17 cellular contexts compared by ENCODE assay signal in the genomic region with DNA sequence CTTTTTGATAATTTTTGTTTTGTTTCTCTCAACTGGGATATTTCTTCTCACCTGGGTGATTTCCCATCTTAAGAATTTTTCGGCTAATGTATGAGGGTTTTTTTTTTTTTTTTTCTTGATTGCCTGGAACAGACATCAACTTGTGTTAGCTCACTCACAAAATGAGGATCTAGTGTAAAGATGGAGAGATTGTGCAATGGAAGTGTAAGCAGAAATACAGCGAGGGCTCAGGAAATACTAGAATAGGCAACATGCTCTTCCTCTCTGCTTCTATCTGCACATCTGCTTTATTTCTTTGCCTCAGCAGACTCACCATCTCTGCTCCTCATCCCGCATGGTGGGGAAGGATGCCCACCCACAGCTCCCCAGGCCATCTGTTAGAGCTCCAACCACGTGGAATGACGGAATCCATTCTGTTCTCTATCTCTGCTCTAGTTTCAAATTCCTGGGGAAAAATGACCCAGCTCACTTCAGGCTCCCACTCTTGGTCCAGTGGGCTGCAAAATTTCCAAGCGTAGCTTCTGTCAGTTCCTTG.
DNase-seq lines count a peak whose midpoint lies in the region; ATAC-seq, FAIRE-seq and TF ChIP-seq lines count a peak whose summit lies in the region.
"Had no signal": no experiment of that assay in that cellular context is flagged by ENCODE, and none has a peak within 500 bp of the region (broad histone marks: within the 10 kb centered on the region; RNA-seq: fewer than 3 reads in every experiment).

No MANE protein-coding gene starts in this region.

- ATAC-seq in GM21526 (IDR thresholded peaks at IDR 0.05; ENCODE audit: low FRiP score, unreplicated experiment), result no peak
- ATAC-seq: activated CD4-positive, CD25-positive, alpha-beta regulatory T cell treated with anti-CD3 and anti-CD28 coated beads, Interleukin-2, amount 50 U/mL, for 24 hours had no signal

- no peaks in the 10 kb centered on the region for H3K27me3 ChIP-seq in astrocyte (ENCODE audit: insufficient read depth, low read length)
- H3K27me3 ChIP-seq in mesenchymal stem cell (ENCODE audit: control insufficient read depth in 1 of 2, insufficient read depth in 1 of 2, low read length in 2 of 2), result no peaks in the 10 kb centered on the region
- no peaks in the 10 kb centered on the region for H3K27me3 ChIP-seq in spleen (replicated peaks in 1 of 7)
- no peaks in the 10 kb centered on the region for H3K27me3 ChIP-seq in Caco-2 (replicated peaks; ENCODE audit: control insufficient read depth, insufficient read depth, low read length)
- no peaks in the 10 kb centered on the region for H3K27me3 ChIP-seq in tibial artery

- BruUV-seq in Caco-2 (replicated peaks; lab: Mats Ljungman, UMichigan), result no TSS peak

- POLR2A ChIA-PET in Caco-2 (lab: Charles Lee), result no interaction called here

- H3K9me3 Mint-ChIP-seq in astrocyte (ENCODE audit: unreplicated experiment) (peaks cover 4% of the 10 kb centered on the region), Caco-2 (ENCODE audit: unreplicated experiment) (peaks cover 8% of the 10 kb centered on the region)

- no peak overlapping the region for H4K8ac ChIP-seq in mesenchymal stem cell (ENCODE audit: low read length)

- no peak overlapping the region for H2BK12ac ChIP-seq in mesenchymal stem cell (ENCODE audit: low read length in 2 of 2)

- FAIRE-seq in astrocyte (lab: Jason Lieb, UNC), result no peak

- WGBS in mesenchymal stem cell, result 59% methylated on average over 6 of the region's 6 CpGs
- WGBS in spleen, 5 donors, result 61 to 76% (median 71%) methylated on average over 6 of the region's 6 CpGs

- no peak for TF ChIP-seq POLR2A in spleen (IDR thresholded peaks at IDR 0.05)

- H3K4ac ChIP-seq in mesenchymal stem cell (ENCODE audit: low read depth in 1 of 2, low read length in 2 of 2), result no peak overlapping the region

- no peak overlapping the region for H2BK120ac ChIP-seq in mesenchymal stem cell (ENCODE audit: low read depth, low read length)

- H4K20me1 ChIP-seq in astrocyte (ENCODE audit: insufficient read depth, low read length), result no peaks in the 10 kb centered on the region

- H2BK15ac ChIP-seq in mesenchymal stem cell (ENCODE audit: low read depth, poor library complexity, severe bottlenecking), result no peak overlapping the region

- H3K27ac ChIP-seq in astrocyte (ENCODE audit: low read depth, low read length) (no peak overlapping the region), mesenchymal stem cell (ENCODE audit: low read length, poor library complexity, severe bottlenecking) (no peak overlapping the region), spleen (peak overlapping the region in 5 of 8 donors; percentile 19 to 72 (median 33)), tibial artery (no peak overlapping the region)
- H3K27ac ChIP-seq: HL-60 had no signal

- CTCF ChIA-PET in Caco-2 (lab: Charles Lee), result interaction anchor here (0.7 kb wide), 1 partner anchor 44 kb away, joined by 4 read pairs; no protein-coding TSS in a partner anchor

- no peak overlapping the region for H4K91ac ChIP-seq in mesenchymal stem cell (ENCODE audit: low read length)

- TF ChIP-seq CTCF in astrocyte (IDR thresholded peaks at IDR 0.05; ENCODE audit: insufficient read depth, low read depth, low read length), result no peak
- no peak for TF ChIP-seq CTCF in spleen (IDR thresholded peaks at IDR 0.05 in 8 of 11, conservative IDR thresholded peaks at IDR 0.05 in 3 of 11)
- no peak for TF ChIP-seq CTCF in Caco-2 (IDR thresholded peaks at IDR 0.05; ENCODE audit: insufficient read depth in 1 of 2, low read depth in 1 of 2, low read length in 1 of 2, severe bottlenecking in 1 of 2, unreplicated experiment in 1 of 2)
- TF ChIP-seq CTCF in tibial artery (IDR thresholded peaks at IDR 0.05), result no peak

- H3K36me3 ChIP-seq in astrocyte (ENCODE audit: insufficient read depth, low read length) (no peaks in the 10 kb centered on the region), mesenchymal stem cell (ENCODE audit: control insufficient read depth in 1 of 2, insufficient read depth in 2 of 2, low read depth in 1 of 2, low read length in 2 of 2) (no peaks in the 10 kb centered on the region), spleen (no peaks in the 10 kb centered on the region), Caco-2 (ENCODE audit: control insufficient read depth, insufficient read depth, low read length) (no peaks in the 10 kb centered on the region), tibial artery (no peaks in the 10 kb centered on the region)
- H3K36me3 ChIP-seq: esophagus squamous epithelium had no signal

- no peak overlapping the region for H3K14ac ChIP-seq in mesenchymal stem cell (ENCODE audit: low read length in 2 of 2)

- no peak overlapping the region for H3K9ac ChIP-seq in astrocyte (ENCODE audit: low read length)
- H3K9ac ChIP-seq in mesenchymal stem cell (ENCODE audit: low read length), result no peak overlapping the region

- no peak overlapping the region for H2AK5ac ChIP-seq in mesenchymal stem cell (ENCODE audit: low read length, severe bottlenecking)

- no peaks in the 10 kb centered on the region for H3K79me1 ChIP-seq in mesenchymal stem cell (replicated peaks; ENCODE audit: low read length, poor library complexity, severe bottlenecking)

- H3K4me1 ChIP-seq in astrocyte (ENCODE audit: insufficient read depth, low read length) (no peaks in the 10 kb centered on the region), mesenchymal stem cell (ENCODE audit: control insufficient read depth, insufficient read depth, low read depth, low read length) (no peaks in the 10 kb centered on the region), spleen (peaks cover 0 to 4% (median 0%) of the 10 kb centered on the region in 6 donors), Caco-2 (no peaks in the 10 kb centered on the region), tibial artery (peaks cover 0 to 38% (median 21%) of the 10 kb centered on the region in 4 donors)

- no peaks in the 10 kb centered on the region for H3K79me2 ChIP-seq in astrocyte (ENCODE audit: insufficient read depth, low read length)

- no peak overlapping the region for H2AFZ ChIP-seq in astrocyte (ENCODE audit: low read depth, low read length)
- H2AFZ ChIP-seq in mesenchymal stem cell (ENCODE audit: low read depth, low read length), result no peak overlapping the region

- no peak overlapping the region for H3K4me3 ChIP-seq in astrocyte (ENCODE audit: insufficient read depth, low read depth, low read length)
- H3K4me3 ChIP-seq in mesenchymal stem cell (ENCODE audit: insufficient read depth in 1 of 2, low read depth in 1 of 2, low read length in 2 of 2), result no peak overlapping the region
- H3K4me3 ChIP-seq in spleen, result no peak overlapping the region
- H3K4me3 ChIP-seq in Caco-2 (ENCODE audit: low read depth, low read length), result no peak overlapping the region
- H3K4me3 ChIP-seq in tibial artery, result no peak overlapping the region
- H3K4me3 ChIP-seq: esophagus squamous epithelium had no signal

- H3K36me3 Mint-ChIP-seq in astrocyte (ENCODE audit: low read depth, unreplicated experiment), result no peaks in the 10 kb centered on the region
- H3K36me3 Mint-ChIP-seq in Caco-2 (ENCODE audit: insufficient read depth, unreplicated experiment), result no peaks in the 10 kb centered on the region
- H3K36me3 Mint-ChIP-seq: naive B cell had no signal

- DNase-seq in Kasumi-1 (lab: John Stamatoyannopoulos, UW) (peak; percentile 86 to 88), astrocyte (ENCODE audit: low read depth) (no peak), mesenchymal stem cell (peak; percentile 31), spleen (no peak), NCI-H2107 (lab: John Stamatoyannopoulos, UW) (no peak), Caco-2 (no peak), tibial artery (no peak)
- DNase-seq: activated CD8-positive, alpha-beta memory T cell treated with anti-CD3 and anti-CD28 coated beads, Interleukin-2, amount 50 U/mL, for 48 hours; activated naive CD4-positive, alpha-beta T cell treated with Interleukin-2 at 50 U/mL for 16 hours; esophagus squamous epithelium; KBM-7; naive B cell; NCI-H2227 treated with DMSO at 0.1 percent for 48 hours had no signal

- H3K27me3 Mint-ChIP-seq in astrocyte (ENCODE audit: low read depth, unreplicated experiment) (no peaks in the 10 kb centered on the region), Caco-2 (ENCODE audit: insufficient read depth, unreplicated experiment) (no peaks in the 10 kb centered on the region)
- H3K27me3 Mint-ChIP-seq: naive B cell, progenitor cell of endocrine pancreas had no signal

- H3K4me3 Mint-ChIP-seq in astrocyte (ENCODE audit: unreplicated experiment) (no peak overlapping the region), Caco-2 (ENCODE audit: unreplicated experiment) (no peak overlapping the region)
- H3K4me3 Mint-ChIP-seq: naive B cell had no signal

- peaks cover 24% of the 10 kb centered on the region for H3K4me1 Mint-ChIP-seq in astrocyte (ENCODE audit: low read depth, unreplicated experiment)
- H3K4me1 Mint-ChIP-seq in Caco-2 (ENCODE audit: low read depth, unreplicated experiment), result no peaks in the 10 kb centered on the region
- H3K4me1 Mint-ChIP-seq: naive B cell had no signal

- H3K23ac ChIP-seq in mesenchymal stem cell (ENCODE audit: low read length in 2 of 2), result no peak overlapping the region

- no peak overlapping the region for H3K18ac ChIP-seq in mesenchymal stem cell (ENCODE audit: low read depth in 1 of 2, low read length in 2 of 2)

- H3K9me3 ChIP-seq in astrocyte (ENCODE audit: insufficient read depth, low read depth, low read length) (no peaks in the 10 kb centered on the region), mesenchymal stem cell (ENCODE audit: control insufficient read depth, low read length) (no peaks in the 10 kb centered on the region), spleen (no peaks in the 10 kb centered on the region), Caco-2 (no peaks in the 10 kb centered on the region), tibial artery (no peaks in the 10 kb centered on the region)
- H3K9me3 ChIP-seq: esophagus squamous epithelium had no signal

- intact Hi-C loops in spleen (cut with DNase I; ENCODE audit: low total_unique reads) (no loop called here), Caco-2 (cut with micrococcal nuclease; ENCODE audit: unreplicated experiment) (loop anchor here (5.0 kb wide), 1 partner anchor 283 kb away; no protein-coding TSS in a partner anchor), tibial artery (cut with DNase I; ENCODE audit: low total_unique reads) (no loop called here)

- no peak overlapping the region for H2BK5ac ChIP-seq in mesenchymal stem cell (ENCODE audit: low read depth, low read length, poor library complexity, severe bottlenecking)

- no peak overlapping the region for H3K4me2 ChIP-seq in astrocyte (ENCODE audit: low read length)
- no peak overlapping the region for H3K4me2 ChIP-seq in mesenchymal stem cell (ENCODE audit: low read length, poor library complexity, severe bottlenecking)

- H3K27ac Mint-ChIP-seq in astrocyte (ENCODE audit: unreplicated experiment) (peak overlapping the region; percentile 8), Caco-2 (ENCODE audit: unreplicated experiment) (no peak overlapping the region)
- H3K27ac Mint-ChIP-seq: naive B cell, progenitor cell of endocrine pancreas had no signal

Comparison
In these comparisons a context has a peak if more than half of its experiments do, and no peak if none do; other contexts are left out.
1. DNase-seq: peak in Kasumi-1 (2 of 2) and mesenchymal stem cell (single experiment); none in astrocyte (single experiment), spleen (single experiment), NCI-H2107 (single experiment), Caco-2 (0 of 2) and tibial artery (0 of 2).
2. H3K27ac ChIP-seq: peak in spleen (5 of 8); none in astrocyte (single experiment), mesenchymal stem cell (single experiment) and tibial artery (0 of 2).